ENCODE assay signal across 8 cellular contexts in the genomic region with DNA sequence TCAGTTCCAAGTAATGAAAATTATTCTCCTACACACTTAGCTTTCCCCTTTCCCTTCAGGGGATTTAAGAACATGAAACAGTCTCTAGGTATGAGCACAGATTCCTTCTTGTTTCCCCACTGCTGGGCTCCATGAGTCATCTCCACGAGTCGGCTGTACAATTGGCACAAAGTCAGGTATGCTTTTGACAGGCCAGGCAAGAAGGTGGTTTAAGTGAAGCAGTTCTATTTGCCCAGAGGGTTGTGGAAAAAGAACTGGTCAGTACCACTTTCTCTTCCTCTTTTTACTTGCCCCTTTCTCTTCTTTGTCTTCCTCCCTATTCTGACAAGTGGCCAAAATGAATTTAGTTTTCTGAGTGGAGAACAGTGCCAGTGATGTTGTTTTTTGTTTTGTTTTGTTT. TPM values are rescaled to one million over a fixed set of nuclear protein-coding genes. Genes with fewer than 3 reads are reported as not detected.
DNase-seq lines count a peak whose midpoint lies in the region; ATAC-seq lines count a peak whose summit lies in the region.

No MANE protein-coding gene starts in this region.

- in situ Hi-C loops in ACHN (cut with HindIII; ENCODE audit: low pct_ligation_motif_present, low pct_unique_long_range_greater_than_20kb, low sequenced_read_pairs): no loop called here

- H3K27ac Mint-ChIP-seq in CD8-positive, alpha-beta memory T cell: peak overlapping the region in 1 of 8 donors; percentile 51

- no peaks in the 10 kb centered on the region for H3K9me3 ChIP-seq in CD8-positive, alpha-beta memory T cell (ENCODE audit: low read length)

- ATAC-seq in GM19025 (IDR thresholded peaks at IDR 0.05; ENCODE audit: low read depth, unreplicated experiment) (peak; percentile 78), HG03196 (IDR thresholded peaks at IDR 0.05; ENCODE audit: unreplicated experiment) (peak; percentile 88)

- no peaks in the 10 kb centered on the region for H3K27me3 Mint-ChIP-seq in CD8-positive, alpha-beta memory T cell

- no peak overlapping the region for H3K27ac ChIP-seq in CD8-positive, alpha-beta memory T cell (ENCODE audit: low read depth, low read length)

- CTCF ChIA-PET in CD8-positive, alpha-beta memory T cell (lab: Charles Lee): no interaction called here

- H3K9me3 Mint-ChIP-seq in CD8-positive, alpha-beta memory T cell: no peaks in the 10 kb centered on the region

- peaks cover 10 to 81% (median 21%) of the 10 kb centered on the region in 3 donors for H3K36me3 Mint-ChIP-seq in CD8-positive, alpha-beta memory T cell

- no peaks in the 10 kb centered on the region for H3K4me1 ChIP-seq in CD8-positive, alpha-beta memory T cell (ENCODE audit: insufficient read depth, low read length)

- H3K4me1 Mint-ChIP-seq in CD8-positive, alpha-beta memory T cell: peaks cover 0 to 6% (median 5%) of the 10 kb centered on the region in 3 donors

- H3K36me3 ChIP-seq in CD8-positive, alpha-beta memory T cell (ENCODE audit: insufficient read depth, low read length): peaks cover 36% of the 10 kb centered on the region

- H3K4me3 Mint-ChIP-seq in CD8-positive, alpha-beta memory T cell: no peak overlapping the region

- H3K27me3 ChIP-seq in CD8-positive, alpha-beta memory T cell (ENCODE audit: insufficient read depth, low read length, poor library complexity, severe bottlenecking): no peaks in the 10 kb centered on the region

- DNase-seq in ACHN (peak; percentile 90), T1000 (lab: John Stamatoyannopoulos, UW) (peak; percentile 74), glomerular visceral epithelial cell (ENCODE audit: extremely low spot score) (peak; percentile 92), stromal cell of bone marrow (ENCODE audit: low read depth) (peak; percentile 92), NCI-H1105 (lab: John Stamatoyannopoulos, UW) (no peak)
- no peak for DNase-seq in CD8-positive, alpha-beta memory T cell

- no peak overlapping the region for H3K4me3 ChIP-seq in CD8-positive, alpha-beta memory T cell (ENCODE audit: low read length)

- POLR2A ChIA-PET in CD8-positive, alpha-beta memory T cell (lab: Charles Lee): no interaction called here

RNA-seq across cellular contexts. Expression of a gene that starts 16.3 kb away (rescaled TPM):
- 100 to 1,000 TPM; 241 to 249 TPM for total RNA-seq in CD8-positive, alpha-beta memory T cell
- polyA plus RNA-seq in CD8-positive, alpha-beta memory T cell: 59.7 TPM

Comparison
In these comparisons a context has a peak if more than half of its experiments do, and no peak if none do; other contexts are left out.
1. DNase-seq: peak in ACHN (single experiment), T1000 (single experiment), glomerular visceral epithelial cell (single experiment) and stromal cell of bone marrow (single experiment); none in CD8-positive, alpha-beta memory T cell (0 of 5) and NCI-H1105 (single experiment).